In the genomic region with DNA sequence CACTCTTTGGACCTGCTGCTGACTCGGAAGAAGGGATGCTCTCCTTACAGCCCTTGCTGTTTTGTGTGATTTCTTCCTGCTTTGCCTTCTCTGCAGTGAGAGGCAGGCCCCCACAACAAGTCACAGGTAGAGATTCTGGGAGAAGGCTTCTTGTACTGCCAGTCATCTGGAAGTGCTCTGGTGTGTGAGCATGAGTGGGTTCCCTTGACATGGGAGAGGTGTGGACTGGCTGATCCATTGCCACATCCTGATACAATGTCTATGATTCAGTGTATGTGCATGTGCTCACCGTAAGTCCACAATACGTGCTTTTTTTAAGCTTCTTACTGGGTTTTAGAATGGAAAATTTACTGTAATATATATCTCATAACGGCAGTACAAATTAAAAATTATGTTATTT, we compare ENCODE assay signal across 18 cellular contexts.
"Had no signal": no experiment of that assay in that cellular context is flagged by ENCODE, and none has a peak within 500 bp of the region (broad histone marks: within the 10 kb centered on the region; RNA-seq: fewer than 3 reads in every experiment).

No MANE protein-coding gene starts in this region.

- DNase-seq: activated CD4-positive, alpha-beta T cell treated with anti-CD3 and anti-CD28 coated beads for 36 hours; activated naive CD4-positive, alpha-beta T cell treated with Interleukin-2 at 50 U/mL for 16 hours; central memory CD4-positive, alpha-beta T cell; cortex of kidney; effector memory CD8-positive, alpha-beta T cell; erythroblast; foreskin melanocyte; heart left ventricle; left lung; nephron progenitor cell; stimulated activated CD4-positive, alpha-beta T cell treated with anti-CD3 and anti-CD28 coated beads, Interleukin-12 subunit alpha, Interleukin-12 subunit beta, amount 100 ng/mL, for 4 hours; stimulated activated naive CD4-positive, alpha-beta T cell treated with Interleukin-2 at 50 U/mL for 16 hours; T-cell; T1000; upper lobe of left lung; WERI-Rb-1 had no signal

- H3K4me3 Mint-ChIP-seq: activated CD4-positive, alpha-beta T cell treated with anti-CD3 and anti-CD28 coated beads for 36 hours; effector memory CD8-positive, alpha-beta T cell; memory B cell; nephron progenitor cell; T-cell had no signal

- H3K27me3 Mint-ChIP-seq: activated CD4-positive, alpha-beta T cell treated with anti-CD3 and anti-CD28 coated beads for 36 hours; effector memory CD8-positive, alpha-beta T cell; memory B cell had no signal

- H3K36me3 Mint-ChIP-seq: memory B cell, T-cell had no signal

- FAIRE-seq: islet of Langerhans had no signal

- H3K4me1 Mint-ChIP-seq: activated CD4-positive, alpha-beta T cell treated with anti-CD3 and anti-CD28 coated beads for 36 hours; memory B cell; nephron progenitor cell; T-cell had no signal

- H3K9me3 Mint-ChIP-seq: memory B cell, nephron progenitor cell, T-cell had no signal

- H3K27ac Mint-ChIP-seq: activated CD4-positive, alpha-beta T cell treated with anti-CD3 and anti-CD28 coated beads for 36 hours; effector memory CD8-positive, alpha-beta T cell; memory B cell; nephron progenitor cell; T-cell had no signal

- H3K4me3 ChIP-seq: heart left ventricle, left lung, upper lobe of left lung had no signal
